In genomic region chrX:53476371-53476770, GRCh38 we compare ENCODE assay signal across 23 cellular contexts. TPM values are rescaled to one million over a fixed set of nuclear protein-coding genes. Genes with fewer than 3 reads are reported as not detected.
DNase-seq lines count a peak whose midpoint lies in the region; ATAC-seq and TF ChIP-seq lines count a peak whose summit lies in the region.
"Had no signal": no experiment of that assay in that cellular context is flagged by ENCODE, and none has a peak within 500 bp of the region (broad histone marks: within the 10 kb centered on the region; RNA-seq: fewer than 3 reads in every experiment).

No MANE protein-coding gene starts in this region.

- H3K9me3 ChIP-seq in GM23248 (ENCODE audit: low read depth) (no peaks in the 10 kb centered on the region), adipocyte (ENCODE audit: control insufficient read depth, low read length) (no peaks in the 10 kb centered on the region), smooth muscle cell (replicated peaks; ENCODE audit: low read depth) (no peaks in the 10 kb centered on the region)
- H3K9me3 ChIP-seq: body of pancreas, psoas muscle, sigmoid colon, testis had no signal

- peaks cover 7% of the 10 kb centered on the region; the same call in 1 of the 2 replicates for H3F3A ChIP-seq in GM23248 (ENCODE audit: insufficient read depth)
- no peaks in the 10 kb centered on the region for H3F3A ChIP-seq in smooth muscle cell (ENCODE audit: low read depth)

- H3K4me1 ChIP-seq in GM23248 (ENCODE audit: insufficient read depth) (peaks cover 23% of the 10 kb centered on the region), adipocyte (ENCODE audit: control insufficient read depth, insufficient read depth, low read length) (peaks cover 4% of the 10 kb centered on the region), smooth muscle cell (ENCODE audit: low read depth) (no peaks in the 10 kb centered on the region)
- H3K4me1 ChIP-seq: body of pancreas, psoas muscle, sigmoid colon, testis had no signal

- no peaks in the 10 kb centered on the region for H3K9me2 ChIP-seq in GM23248 (ENCODE audit: insufficient read depth)

- H4K20me1 ChIP-seq in GM23248 (ENCODE audit: insufficient read depth), result no peaks in the 10 kb centered on the region
- no peaks in the 10 kb centered on the region for H4K20me1 ChIP-seq in smooth muscle cell (ENCODE audit: low read depth)

- H3K4me2 ChIP-seq in GM23248 (ENCODE audit: unreplicated experiment) (peak overlapping the region; percentile 47), smooth muscle cell (no peak overlapping the region)

- WGBS in GM23248 (ENCODE audit: low coverage in 1 of 2, low lambda C conversion rate in 2 of 2, missing lambda C conversion rate in 2 of 2), 2 experiments, result 0 to 6% methylated on average over 2 of the region's 2 CpGs
- WGBS in smooth muscle cell (ENCODE audit: low lambda C conversion rate), result 34% methylated on average over 2 of the region's 2 CpGs

- no peak overlapping the region for H3K9ac ChIP-seq in GM23248
- H3K9ac ChIP-seq in adipocyte (ENCODE audit: low read length), result no peak overlapping the region
- H3K9ac ChIP-seq in smooth muscle cell (ENCODE audit: low read depth), result no peak overlapping the region

- H3K27ac ChIP-seq in GM23248 (peak overlapping the region; percentile 70), smooth muscle cell (ENCODE audit: low read depth) (peak overlapping the region; percentile 55)
- H3K27ac ChIP-seq: body of pancreas, psoas muscle, sigmoid colon, testis had no signal

- no peak overlapping the region for H2AFZ ChIP-seq in GM23248
- no peak overlapping the region for H2AFZ ChIP-seq in smooth muscle cell (ENCODE audit: low read depth)

- H3K79me2 ChIP-seq in GM23248 (ENCODE audit: insufficient read depth) (no peaks in the 10 kb centered on the region), smooth muscle cell (ENCODE audit: low read depth) (no peaks in the 10 kb centered on the region)

- H3K36me3 ChIP-seq in GM23248 (ENCODE audit: low read depth), result no peaks in the 10 kb centered on the region
- no peaks in the 10 kb centered on the region for H3K36me3 ChIP-seq in adipocyte (ENCODE audit: control insufficient read depth, insufficient read depth, low read length, severe bottlenecking)
- no peaks in the 10 kb centered on the region for H3K36me3 ChIP-seq in smooth muscle cell (ENCODE audit: low read depth)
- H3K36me3 ChIP-seq: sigmoid colon had no signal

- DNase-seq in GM23248 (peak; percentile 81), adipocyte (ENCODE audit: low read depth) (peak; percentile 13), fibroblast of mammary gland (ENCODE audit: low read depth) (peak; percentile 79), smooth muscle cell (lab: John Stamatoyannopoulos, UW; ENCODE audit: unreplicated experiment) (no peak), A172 (ENCODE audit: low spot score) (no peak), NCI-H2029 (lab: John Stamatoyannopoulos, UW) (no peak)
- DNase-seq: activated CD4-positive, CD25-positive, alpha-beta regulatory T cell treated with anti-CD3 and anti-CD28 coated beads, Interleukin-2, amount 50 U/mL, for 72 hours; activated CD8-positive, alpha-beta T cell treated with anti-CD3 and anti-CD28 coated beads for 36 hours; activated effector memory CD4-positive, alpha-beta T cell treated with anti-CD3 and anti-CD28 coated beads, Interleukin-2, amount 50 U/mL, for 16 hours; activated naive CD8-positive, alpha-beta T cell treated with anti-CD3 and anti-CD28 coated beads, Interleukin-2, amount 10 ng/mL, durations not matched to agents 7 days and 5 days; activated T-cell treated with anti-CD3 and anti-CD28 coated beads for 4 hours; AML-193; body of pancreas; CD4-positive, alpha-beta memory T cell; MM.1S; NCI-H2029 treated with DMSO at 0.1 percent for 48 hours; NCI-H345; psoas muscle; sigmoid colon; stimulated activated naive CD4-positive, alpha-beta T cell treated with Interleukin-2 at 50 U/mL for 16 hours; testis had no signal

- H3K27me3 ChIP-seq in GM23248 (replicated peaks; ENCODE audit: insufficient read depth), result no peaks in the 10 kb centered on the region
- H3K27me3 ChIP-seq in adipocyte (replicated peaks; ENCODE audit: control insufficient read depth, insufficient read depth, low read length), result peaks cover 34% of the 10 kb centered on the region
- H3K27me3 ChIP-seq in smooth muscle cell (ENCODE audit: low read depth), result no peaks in the 10 kb centered on the region
- H3K27me3 ChIP-seq: body of pancreas, sigmoid colon, testis had no signal

- H3K4me3 ChIP-seq in GM23248 (no peak overlapping the region), adipocyte (ENCODE audit: low read length) (no peak overlapping the region), fibroblast of mammary gland (ENCODE audit: control insufficient read depth, low read depth, low read length) (no peak overlapping the region), smooth muscle cell (no peak overlapping the region)
- H3K4me3 ChIP-seq: body of pancreas, K562, psoas muscle, sigmoid colon, testis had no signal

- TF ChIP-seq CTCF in fibroblast of mammary gland (conservative IDR thresholded peaks at IDR 0.05; ENCODE audit: control insufficient read depth, insufficient read depth, low read depth, low read length), result no peak
- TF ChIP-seq CTCF in smooth muscle cell (IDR thresholded peaks at IDR 0.05; ENCODE audit: borderline replicate concordance, insufficient read depth, poor library complexity, severe bottlenecking), result no peak

- no peak for ATAC-seq in HG02623 (IDR thresholded peaks at IDR 0.05; ENCODE audit: unreplicated experiment)
- ATAC-seq: activated CD8-positive, alpha-beta T cell treated with anti-CD3 and anti-CD28 coated beads for 36 hours; body of pancreas; K562; psoas muscle had no signal

- in situ Hi-C loops in GM23248 (cut with MboI), result no loop called here

RNA-seq across cellular contexts. Expression of gene HSD17B10, which starts 42.2 kb away (rescaled TPM):
- total RNA-seq in GM23248 (2014; rRNA removed; shearing (Covaris generic)), result 33.1 and 47.9 TPM in 2 replicates
- polyA plus RNA-seq in GM23248 (2016; fragmentation: Nextera tagmentation; extraction: Ambion mirVana) (70.2 and 73.3 TPM in 2 replicates), smooth muscle cell (90.0 and 92.2 TPM in 2 replicates)
- 42.4 and 48.6 TPM in 2 replicates for total RNA-seq in smooth muscle cell
- 128 and 156 TPM in 2 replicates for total RNA-seq in A172 (2014; rRNA removed; shearing (Covaris generic))

RNA-seq across cellular contexts. Expression of gene RIBC1, which starts 53.7 kb away (rescaled TPM):
- total RNA-seq in GM23248 (2014; rRNA removed; shearing (Covaris generic)), result 0.25 and 0.32 TPM in 2 replicates
- 0.48 and 0.70 TPM in 2 replicates for polyA plus RNA-seq in GM23248 (2016; fragmentation: Nextera tagmentation; extraction: Ambion mirVana)
- total RNA-seq in smooth muscle cell, result 0.54 and 1.4 TPM in 2 replicates
- 0.16 TPM in 1 of 2 replicates, not detected in the other for polyA plus RNA-seq in smooth muscle cell
- 0.48 and 2.6 TPM in 2 replicates for total RNA-seq in A172 (2014; rRNA removed; shearing (Covaris generic))

RNA-seq across cellular contexts. Expression of gene SMC1A, which starts 53.9 kb away (rescaled TPM):
- total RNA-seq in GM23248 (2014; rRNA removed; shearing (Covaris generic)), result 16.8 and 21.1 TPM in 2 replicates
- polyA plus RNA-seq in GM23248 (2016; fragmentation: Nextera tagmentation; extraction: Ambion mirVana) (29.1 and 31.4 TPM in 2 replicates), smooth muscle cell (18.1 and 18.3 TPM in 2 replicates)
- total RNA-seq in smooth muscle cell, result 19.7 and 22.2 TPM in 2 replicates
- total RNA-seq in A172 (2014; rRNA removed; shearing (Covaris generic)), result 32.5 and 54.9 TPM in 2 replicates

Comparison
In these comparisons a context has a peak if more than half of its experiments do, and no peak if none do; other contexts are left out.
1. DNase-seq: peak in GM23248 (single experiment), adipocyte (single experiment) and fibroblast of mammary gland (single experiment); none in smooth muscle cell (single experiment), A172 (single experiment) and NCI-H2029 (single experiment).